ENCODE assay signal across 21 cellular contexts in the genomic region with DNA sequence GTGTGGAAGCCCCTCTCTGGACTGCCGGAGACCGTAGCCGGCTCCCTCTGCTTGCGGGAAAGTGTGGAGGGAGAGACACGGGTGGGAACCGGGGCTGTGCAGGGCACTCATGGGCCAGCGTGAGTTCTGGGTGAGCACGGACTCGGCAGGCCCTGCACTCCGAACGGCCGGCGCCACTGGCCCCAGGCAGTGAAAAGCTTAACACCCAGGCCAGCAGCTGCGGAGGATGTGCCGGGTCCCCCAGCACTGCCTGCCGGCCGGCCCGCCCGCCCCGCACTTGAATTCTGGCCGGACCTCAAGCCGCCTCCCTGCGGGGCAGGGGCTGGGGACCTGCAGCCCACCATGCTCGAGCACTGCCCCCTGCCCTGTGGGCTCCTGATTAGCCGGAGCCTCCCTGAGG.
A peak's percentile ranks its signal among the peaks of the same experiment; 100 is the strongest.
DNase-seq lines count a peak whose midpoint lies in the region; ATAC-seq and TF ChIP-seq lines count a peak whose summit lies in the region.
"Had no signal": no experiment of that assay in that cellular context is flagged by ENCODE, and none has a peak within 500 bp of the region (broad histone marks: within the 10 kb centered on the region; RNA-seq: fewer than 3 reads in every experiment).

No MANE protein-coding gene starts in this region.

- no peak overlapping the region for H3K4me2 ChIP-seq in neuronal stem cell (ENCODE audit: insufficient read depth, low read length, poor library complexity, severe bottlenecking)
- H3K4me2 ChIP-seq: A549; BLaER1 treated with 17β-estradiol and CSF1 and Interleukin-3, amounts not matched to agents 10 nM and 100 nM had no signal

- H3K9me3 ChIP-seq in right cardiac atrium (ENCODE audit: control insufficient read depth, low read length): no peaks in the 10 kb centered on the region
- H3K9me3 ChIP-seq in neuronal stem cell (replicated peaks in 1 of 2; ENCODE audit: control insufficient read depth in 2 of 2, insufficient read depth in 1 of 2, low read depth in 1 of 2, low read length in 2 of 2): no peaks in the 10 kb centered on the region
- H3K9me3 ChIP-seq in upper lobe of left lung: no peaks in the 10 kb centered on the region
- H3K9me3 ChIP-seq: A549, Caco-2 had no signal

- ATAC-seq in right cardiac atrium (peak in 1 of 2 donors; percentile 29), upper lobe of left lung (ENCODE audit: low FRiP score in 2 of 2) (peak; percentile 8 to 50)
- ATAC-seq: A549; CD8-positive, alpha-beta T cell; GM12878 had no signal

- H3K36me3 ChIP-seq in neuronal stem cell (replicated peaks in 1 of 2; ENCODE audit: control insufficient read depth in 2 of 2, insufficient read depth in 2 of 2, low read length in 2 of 2): no peaks in the 10 kb centered on the region
- no peaks in the 10 kb centered on the region for H3K36me3 ChIP-seq in upper lobe of left lung
- H3K36me3 ChIP-seq: BLaER1 treated with 17β-estradiol and CSF1 and Interleukin-3, amounts not matched to agents 10 nM and 100 nM had no signal

- no peak overlapping the region for H2AFZ ChIP-seq in neuronal stem cell (ENCODE audit: low read length)

- H4K91ac ChIP-seq in neuronal stem cell (ENCODE audit: low read depth, low read length, poor library complexity): no peak overlapping the region

- H3K9ac ChIP-seq in neuronal stem cell (ENCODE audit: low read depth, low read length, poor library complexity): no peak overlapping the region
- H3K9ac ChIP-seq: BLaER1 treated with 17β-estradiol and CSF1 and Interleukin-3, amounts not matched to agents 10 nM and 100 nM had no signal

- peak overlapping the region; percentile 10 for H2AK5ac ChIP-seq in neuronal stem cell (ENCODE audit: low read depth, low read length)

- no peak for TF ChIP-seq EP300 in upper lobe of left lung (IDR thresholded peaks at IDR 0.05)

- no peak overlapping the region for H4K8ac ChIP-seq in neuronal stem cell (ENCODE audit: low read depth, low read length)

- H3K4me1 ChIP-seq in right cardiac atrium (ENCODE audit: control insufficient read depth, insufficient read depth, low read length) (no peaks in the 10 kb centered on the region), neuronal stem cell (ENCODE audit: control insufficient read depth in 2 of 2, insufficient read depth in 1 of 2, low read depth in 1 of 2, low read length in 2 of 2) (no peaks in the 10 kb centered on the region), upper lobe of left lung (no peaks in the 10 kb centered on the region)
- H3K4me1 ChIP-seq: A549; BLaER1 treated with 17β-estradiol and CSF1 and Interleukin-3, amounts not matched to agents 10 nM and 100 nM; Caco-2 had no signal

- no peak for TF ChIP-seq POLR2A in upper lobe of left lung (IDR thresholded peaks at IDR 0.05)

- H3K27me3 ChIP-seq in right cardiac atrium (ENCODE audit: control insufficient read depth, insufficient read depth) (no peaks in the 10 kb centered on the region), neuronal stem cell (ENCODE audit: control insufficient read depth in 3 of 3, insufficient read depth in 3 of 3, low read depth in 1 of 3, low read length in 3 of 3) (no peaks in the 10 kb centered on the region), upper lobe of left lung (no peaks in the 10 kb centered on the region)
- H3K27me3 ChIP-seq: BLaER1 treated with 17β-estradiol and CSF1 and Interleukin-3, amounts not matched to agents 10 nM and 100 nM had no signal

- intact Hi-C loops in right cardiac atrium (cut with DNase I): no loop called here
- intact Hi-C loops in cardiac septum (cut with DNase I): no loop called here

- no peak overlapping the region for H3K4ac ChIP-seq in neuronal stem cell (ENCODE audit: low read length)

- TF ChIP-seq CTCF in upper lobe of left lung (IDR thresholded peaks at IDR 0.05): no peak

- H3K18ac ChIP-seq in neuronal stem cell (ENCODE audit: low read length): peak overlapping the region; percentile 83

- peak overlapping the region; percentile 87 for H2BK15ac ChIP-seq in neuronal stem cell (ENCODE audit: low read length)

- peak overlapping the region; percentile 51 for H2BK12ac ChIP-seq in neuronal stem cell (ENCODE audit: low read length)

- WGBS in right cardiac atrium: 96% methylated on average over 25 of the region's 25 CpGs
- no CpG with 5 or more reads among the region's 25 CpGs for WGBS in neuronal stem cell (ENCODE audit: extremely low coverage in 2 of 2, insufficient read length in 2 of 2, insufficient replicate concordance in 1 of 2), 2 donors
- WGBS in upper lobe of left lung, 2 donors: 98 to 100% methylated on average over 4 to 14 of the region's 25 CpGs

- H2BK5ac ChIP-seq in neuronal stem cell (ENCODE audit: low read length): no peak overlapping the region

- H2BK120ac ChIP-seq in neuronal stem cell (ENCODE audit: low read depth, low read length): no peak overlapping the region

- DNase-seq in right cardiac atrium: peak in 2 of 3 donors; percentile 39 to 59
- DNase-seq in cardiac septum (ENCODE audit: low spot score): no peak
- DNase-seq in neuronal stem cell (ENCODE audit: low spot score): no peak
- peak in 1 of 2 donors; percentile 73 for DNase-seq in upper lobe of left lung
- no peak for DNase-seq in kidney glomerular epithelial cell (lab: John Stamatoyannopoulos, UW)
- no peak for DNase-seq in DMS53 (lab: John Stamatoyannopoulos, UW)
- no peak for DNase-seq in stimulated activated CD4-positive, alpha-beta T cell treated with anti-CD3 and anti-CD28 coated beads, Interleukin-4, amount 100 ng/mL, for 24 hours
- DNase-seq: AML-193; Caco-2; Calu3; CD4-positive, alpha-beta T cell; CD8-positive, alpha-beta T cell; DMS79; DND-41; EL; GDM1 had no signal

- no peaks in the 10 kb centered on the region for H3K79me1 ChIP-seq in neuronal stem cell (ENCODE audit: low read depth, low read length)

- H3K23ac ChIP-seq in neuronal stem cell (ENCODE audit: low read depth, low read length, poor library complexity): no peak overlapping the region

- no peak overlapping the region for H3K14ac ChIP-seq in neuronal stem cell (ENCODE audit: low read length)

- no peak overlapping the region for H3K4me3 ChIP-seq in right cardiac atrium (ENCODE audit: low read length)
- no peak overlapping the region for H3K4me3 ChIP-seq in neuronal stem cell (ENCODE audit: low read length in 2 of 2)
- no peak overlapping the region for H3K4me3 ChIP-seq in upper lobe of left lung
- H3K4me3 ChIP-seq: A549; BLaER1 treated with 17β-estradiol and CSF1 and Interleukin-3, amounts not matched to agents 10 nM and 100 nM; GM12878 had no signal

- H3K27ac ChIP-seq in right cardiac atrium (ENCODE audit: low read length): no peak overlapping the region
- no peak overlapping the region for H3K27ac ChIP-seq in neuronal stem cell (replicated peaks; ENCODE audit: low read length)
- H3K27ac ChIP-seq in upper lobe of left lung: no peak overlapping the region
- H3K27ac ChIP-seq: 22Rv1; A549; BLaER1 treated with 17β-estradiol and CSF1 and Interleukin-3, amounts not matched to agents 10 nM and 100 nM; C4-2B had no signal

Comparison
In these comparisons a context has a peak if more than half of its experiments do, and no peak if none do; other contexts are left out.
1. DNase-seq: peak in right cardiac atrium (2 of 3); none in cardiac septum (single experiment), neuronal stem cell (single experiment), kidney glomerular epithelial cell (single experiment), DMS53 (single experiment) and stimulated activated CD4-positive, alpha-beta T cell treated with anti-CD3 and anti-CD28 coated beads, Interleukin-4, amount 100 ng/mL, for 24 hours (single experiment).